20 cellular contexts compared by ENCODE assay signal in genomic region chr6:15739867-15740266, GRCh38.
"Had no signal": no experiment of that assay in that cellular context is flagged by ENCODE, and none has a peak within 500 bp of the region (broad histone marks: within the 10 kb centered on the region; RNA-seq: fewer than 3 reads in every experiment).

No MANE protein-coding gene starts in this region.

- H3K4me3 Mint-ChIP-seq: immature natural killer cell, memory B cell, nephron had no signal

- DNase-seq: effector memory CD4-positive, alpha-beta T cell; esophagus squamous epithelium; foreskin fibroblast; glutamatergic neuron; immature natural killer cell; left cardiac atrium; left ventricle myocardium inferior; lower lobe of right lung; midbrain; posterior cingulate gyrus; small intestine; stimulated activated CD4-positive, alpha-beta T cell treated with anti-CD3 and anti-CD28 coated beads, Interleukin-12 subunit alpha, Interleukin-12 subunit beta, amount 100 ng/mL, for 4 hours; stimulated activated naive CD4-positive, alpha-beta T cell treated with Interleukin-2 at 50 U/mL for 16 hours; trophoblast cell; uterus had no signal

- H3K4me3 ChIP-seq: coronary artery, esophagus squamous epithelium, gastroesophageal sphincter, left ventricle myocardium inferior, lower lobe of right lung, right atrium auricular region, uterus had no signal

- H3K36me3 Mint-ChIP-seq: immature natural killer cell had no signal

- H3K36me3 ChIP-seq: esophagus squamous epithelium, gastroesophageal sphincter, left ventricle myocardium inferior, lower lobe of right lung, right atrium auricular region, uterus had no signal

- H3K4me1 Mint-ChIP-seq: immature natural killer cell, memory B cell had no signal

- ATAC-seq: gastroesophageal sphincter, left cardiac atrium, lower lobe of right lung had no signal

- H3K4me1 ChIP-seq: esophagus squamous epithelium, lower lobe of right lung, uterus had no signal

- H3K27ac ChIP-seq: coronary artery, esophagus squamous epithelium, gastroesophageal sphincter, left ventricle myocardium inferior, lower lobe of right lung, right atrium auricular region, uterus had no signal

- H3K27ac Mint-ChIP-seq: immature natural killer cell, memory B cell had no signal

- H3K9me3 ChIP-seq: esophagus squamous epithelium, gastroesophageal sphincter, left ventricle myocardium inferior, lower lobe of right lung, right atrium auricular region, uterus had no signal

- H3K27me3 ChIP-seq: esophagus squamous epithelium, gastroesophageal sphincter, right atrium auricular region, uterus had no signal
